In genomic region chr16:85557976-85558589, GRCh38 we compare ENCODE assay signal across 8 cellular contexts. TPM values are rescaled to one million over a fixed set of nuclear protein-coding genes. Genes with fewer than 3 reads are reported as not detected.
DNase-seq lines count a peak whose midpoint lies in the region; ATAC-seq, FAIRE-seq and TF ChIP-seq lines count a peak whose summit lies in the region.

No MANE protein-coding gene starts in this region.

- H3K4me3 ChIP-seq in astrocyte of the spinal cord (ENCODE audit: low read depth, low read length) (peak overlapping the region; percentile 73), lower lobe of right lung (peak overlapping the region; percentile 88)

- FAIRE-seq in frontal cortex (lab: Jason Lieb, UNC): no peak

- ATAC-seq in lower lobe of right lung: peak; percentile 32 to 47
- no peak for ATAC-seq in GM18907 (IDR thresholded peaks at IDR 0.05; ENCODE audit: unreplicated experiment)
- ATAC-seq in HG03457 (IDR thresholded peaks at IDR 0.05; ENCODE audit: unreplicated experiment): no peak
- ATAC-seq in GM18909 (IDR thresholded peaks at IDR 0.05; ENCODE audit: poor library complexity, unreplicated experiment): no peak

- TF ChIP-seq CTCF in astrocyte of the spinal cord (IDR thresholded peaks at IDR 0.05; ENCODE audit: low read depth, low read length) (no peak), lower lobe of right lung (IDR thresholded peaks at IDR 0.05) (no peak)

- intact Hi-C loops in lower lobe of right lung (cut with DNase I): no loop called here

- H3K27ac ChIP-seq in lower lobe of right lung: peak overlapping the region; percentile 96

- in situ Hi-C loops in G401 (cut with HindIII; ENCODE audit: low sequenced_read_pairs) (no loop called here), astrocyte of the spinal cord (cut with HindIII; ENCODE audit: low sequenced_read_pairs) (no loop called here)

- peaks cover 60% of the 10 kb centered on the region for H3K4me1 ChIP-seq in lower lobe of right lung

- H3K9me3 ChIP-seq in lower lobe of right lung: no peaks in the 10 kb centered on the region

- peak; percentile 52 for DNase-seq in G401 (ENCODE audit: low spot score)
- DNase-seq in NCI-H1417 treated with DMSO at 0.1 percent for 48 hours (lab: John Stamatoyannopoulos, UW): peak; percentile 44
- no peak for DNase-seq in astrocyte of the spinal cord (ENCODE audit: low read depth, low spot score)
- DNase-seq in lower lobe of right lung: no peak
- no peak for DNase-seq in frontal cortex (ENCODE audit: low spot score in 2 of 2)

- no peaks in the 10 kb centered on the region for H3K27me3 ChIP-seq in lower lobe of right lung (ENCODE audit: low read depth)

- no peaks in the 10 kb centered on the region for H3K36me3 ChIP-seq in lower lobe of right lung

RNA-seq across cellular contexts. Expression of gene GSE1, which starts 55.0 kb away (rescaled TPM):
- 22.8 and 35.6 TPM in 2 replicates for total RNA-seq in G401 (2014; rRNA removed; shearing (Covaris generic))
- total RNA-seq in lower lobe of right lung: 85.2 TPM
- total RNA-seq in frontal cortex: 13.9 TPM

Comparison
In these comparisons a context has a peak if more than half of its experiments do, and no peak if none do; other contexts are left out.
1. DNase-seq: peak in G401 (single experiment) and NCI-H1417 treated with DMSO at 0.1 percent for 48 hours (single experiment); none in astrocyte of the spinal cord (single experiment), lower lobe of right lung (single experiment) and frontal cortex (0 of 2).
2. ATAC-seq: peak in lower lobe of right lung (2 of 2); none in GM18907 (single experiment), HG03457 (single experiment) and GM18909 (single experiment).